In genomic region chr10:68526634-68527132, GRCh38 we compare ENCODE assay signal across 8 cellular contexts. TPM values are rescaled to one million over a fixed set of nuclear protein-coding genes. Genes with fewer than 3 reads are reported as not detected.
DNase-seq lines count a peak whose midpoint lies in the region; ATAC-seq and TF ChIP-seq lines count a peak whose summit lies in the region.

No MANE protein-coding gene starts in this region.

- intact Hi-C loops in dorsolateral prefrontal cortex (cut with DNase I) = loop anchor here (1.0 to 10.0 kb wide), 5 partner anchors 76 to 195 kb away; partner anchors contain the start of genes CCAR1 (in 2 of the 2), HNRNPH3 (in 1 of the 2), PBLD (in 1 of the 2) and RUFY2 (in 1 of the 2)
- intact Hi-C loops in natural killer cell (cut with micrococcal nuclease) = loop anchor here (5.0 kb wide), 1 partner anchor 194 kb away; the partner anchor contains the start of genes HNRNPH3 and PBLD

- no peaks in the 10 kb centered on the region for H4K20me1 ChIP-seq in KMS-11 (ENCODE audit: insufficient read depth)

- H3K9me3 Mint-ChIP-seq in natural killer cell = no peaks in the 10 kb centered on the region

- H3K27ac ChIP-seq in KMS-11 (peak overlapping the region; percentile 83), dorsolateral prefrontal cortex (peak overlapping the region; percentile 63 to 97 (median 91))

- no peaks in the 10 kb centered on the region for H3K27me3 Mint-ChIP-seq in natural killer cell (ENCODE audit: low read depth in 2 of 2)

- ATAC-seq in natural killer cell (no peak), HG02938 (IDR thresholded peaks at IDR 0.05; ENCODE audit: unreplicated experiment) (no peak), GM21390 (IDR thresholded peaks at IDR 0.05; ENCODE audit: unreplicated experiment) (no peak)

- H3K4me3 ChIP-seq in AG10803 (ENCODE audit: low read length) (peak overlapping the region; percentile 89), KMS-11 (IDR thresholded peaks at IDR 0.05; ENCODE audit: insufficient read depth, low read depth, low read length) (no peak overlapping the region), dorsolateral prefrontal cortex (peak overlapping the region; percentile 79 to 100 (median 96))

- peak overlapping the region; percentile 90 to 94 for H3K27ac Mint-ChIP-seq in natural killer cell

- no peaks in the 10 kb centered on the region; the same call in 1 of the 2 replicates for H3K36me3 ChIP-seq in KMS-11 (ENCODE audit: insufficient read depth)

- H3K4me3 Mint-ChIP-seq in natural killer cell = peak overlapping the region; percentile 91

- H3K4me1 ChIP-seq in KMS-11 (ENCODE audit: low read depth, poor library complexity, severe bottlenecking) = peaks cover 6% of the 10 kb centered on the region

- DNase-seq in AG10803 (ENCODE audit: low read depth) (no peak), dorsolateral prefrontal cortex (no peak), natural killer cell (no peak), NCI-H1436 (lab: John Stamatoyannopoulos, UW) (no peak), NCI-H2196 treated with DMSO at 0.1 percent for 48 hours (lab: John Stamatoyannopoulos, UW; ENCODE audit: unreplicated experiment) (no peak)

- H3K9ac ChIP-seq in KMS-11 = peak overlapping the region; percentile 80; the same call in 1 of the 2 replicates

- peak overlapping the region; percentile 100 for H2AFZ ChIP-seq in KMS-11 (ENCODE audit: low read depth)

- no peak for TF ChIP-seq CTCF in AG10803 (conservative IDR thresholded peaks at IDR 0.05; ENCODE audit: low read length)
- TF ChIP-seq CTCF in KMS-11 (conservative IDR thresholded peaks at IDR 0.05; ENCODE audit: low read depth, low read length) = no peak
- no peak for TF ChIP-seq CTCF in dorsolateral prefrontal cortex (IDR thresholded peaks at IDR 0.05 in 54 of 56, conservative IDR thresholded peaks at IDR 0.05 in 2 of 56; ENCODE audit: low read depth in 1 of 56, partially characterized antibody in 56 of 56)
- no peak for TF ChIP-seq CTCF in natural killer cell (IDR thresholded peaks at IDR 0.05)

- no peaks in the 10 kb centered on the region for H3K27me3 ChIP-seq in KMS-11 (ENCODE audit: insufficient read depth, low read depth)
- no peaks in the 10 kb centered on the region for H3K27me3 ChIP-seq in dorsolateral prefrontal cortex

- H3K79me2 ChIP-seq in KMS-11 (ENCODE audit: insufficient read depth, low read depth) = peaks cover 9% of the 10 kb centered on the region

- no peaks in the 10 kb centered on the region for H3K36me3 Mint-ChIP-seq in natural killer cell

- peaks cover 8% of the 10 kb centered on the region in 2 donors for H3K4me1 Mint-ChIP-seq in natural killer cell

- H3K4me2 ChIP-seq in KMS-11 = peak overlapping the region; percentile 99

RNA-seq across cellular contexts. Expression of gene SLC25A16, which starts 0.6 kb away (rescaled TPM):
- total RNA-seq in dorsolateral prefrontal cortex (100 to 1,000 TPM in 1 of 120 experiments, 10 to 100 TPM in 119; 40.7 to 100 (median 67.1) TPM), natural killer cell (10 to 100 TPM; 30.2 to 31.5 (median 31.1) TPM)

RNA-seq across cellular contexts. Expression of gene TET1, which starts 33.5 kb away (rescaled TPM):
- total RNA-seq in dorsolateral prefrontal cortex (1 to 10 TPM; 4.6 to 9.9 (median 7.4) TPM), natural killer cell (1 to 10 TPM; 4.0 to 5.9 (median 4.5) TPM)

RNA-seq across cellular contexts. Expression of gene DNA2, which starts 54.9 kb away (rescaled TPM):
- total RNA-seq in dorsolateral prefrontal cortex (10 to 100 TPM in 92 of 120 experiments, 1 to 10 TPM in 28; 5.6 to 23.6 (median 12.6) TPM), natural killer cell (1 to 10 TPM; 7.7 to 9.9 (median 8.6) TPM)
